ENCODE assay signal across 1 cellular context in the genomic region with DNA sequence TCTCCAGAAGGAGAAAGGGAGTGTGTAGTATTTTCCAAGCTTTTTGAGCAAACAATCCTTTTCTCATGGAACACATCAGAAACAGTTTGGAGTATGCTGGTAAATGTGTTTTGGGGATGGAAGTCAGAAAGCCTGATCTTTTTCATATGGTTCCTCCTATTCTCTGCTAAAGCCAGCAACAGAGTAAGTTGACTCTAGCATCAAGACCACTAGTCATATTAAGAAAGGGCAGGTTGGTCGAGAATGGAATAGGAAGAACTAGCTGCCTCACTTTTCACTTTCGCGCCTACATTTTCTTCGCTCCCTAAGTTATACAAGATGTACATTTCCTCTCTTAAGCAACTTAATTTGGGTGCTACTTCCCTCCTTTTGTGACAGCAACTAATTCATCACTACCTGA.
TF ChIP-seq lines count a peak whose summit lies in the region.

No MANE protein-coding gene starts in this region.

TF ChIP-seq in GM23338, 12 proteins besides CTCF, POLR2A, EP300 and RAD21 (continued from another document):
- TF ChIP-seq REST (IDR thresholded peaks at IDR 0.05; ENCODE audit: unreplicated experiment) (no peak), ZNF331 (CRISPR knock-in tag; IDR thresholded peaks at IDR 0.05; ENCODE audit: low read depth) (no peak), CREB1 (CRISPR knock-in tag; IDR thresholded peaks at IDR 0.05; ENCODE audit: low read depth) (no peak), JUNB (IDR thresholded peaks at IDR 0.05; ENCODE audit: unreplicated experiment) (no peak), NANOG (IDR thresholded peaks at IDR 0.05; ENCODE audit: borderline replicate concordance) (no peak), POLR2AphosphoS5 (IDR thresholded peaks at IDR 0.05; ENCODE audit: low read depth) (no peak)
- TF ChIP-seq, protein P1, sequence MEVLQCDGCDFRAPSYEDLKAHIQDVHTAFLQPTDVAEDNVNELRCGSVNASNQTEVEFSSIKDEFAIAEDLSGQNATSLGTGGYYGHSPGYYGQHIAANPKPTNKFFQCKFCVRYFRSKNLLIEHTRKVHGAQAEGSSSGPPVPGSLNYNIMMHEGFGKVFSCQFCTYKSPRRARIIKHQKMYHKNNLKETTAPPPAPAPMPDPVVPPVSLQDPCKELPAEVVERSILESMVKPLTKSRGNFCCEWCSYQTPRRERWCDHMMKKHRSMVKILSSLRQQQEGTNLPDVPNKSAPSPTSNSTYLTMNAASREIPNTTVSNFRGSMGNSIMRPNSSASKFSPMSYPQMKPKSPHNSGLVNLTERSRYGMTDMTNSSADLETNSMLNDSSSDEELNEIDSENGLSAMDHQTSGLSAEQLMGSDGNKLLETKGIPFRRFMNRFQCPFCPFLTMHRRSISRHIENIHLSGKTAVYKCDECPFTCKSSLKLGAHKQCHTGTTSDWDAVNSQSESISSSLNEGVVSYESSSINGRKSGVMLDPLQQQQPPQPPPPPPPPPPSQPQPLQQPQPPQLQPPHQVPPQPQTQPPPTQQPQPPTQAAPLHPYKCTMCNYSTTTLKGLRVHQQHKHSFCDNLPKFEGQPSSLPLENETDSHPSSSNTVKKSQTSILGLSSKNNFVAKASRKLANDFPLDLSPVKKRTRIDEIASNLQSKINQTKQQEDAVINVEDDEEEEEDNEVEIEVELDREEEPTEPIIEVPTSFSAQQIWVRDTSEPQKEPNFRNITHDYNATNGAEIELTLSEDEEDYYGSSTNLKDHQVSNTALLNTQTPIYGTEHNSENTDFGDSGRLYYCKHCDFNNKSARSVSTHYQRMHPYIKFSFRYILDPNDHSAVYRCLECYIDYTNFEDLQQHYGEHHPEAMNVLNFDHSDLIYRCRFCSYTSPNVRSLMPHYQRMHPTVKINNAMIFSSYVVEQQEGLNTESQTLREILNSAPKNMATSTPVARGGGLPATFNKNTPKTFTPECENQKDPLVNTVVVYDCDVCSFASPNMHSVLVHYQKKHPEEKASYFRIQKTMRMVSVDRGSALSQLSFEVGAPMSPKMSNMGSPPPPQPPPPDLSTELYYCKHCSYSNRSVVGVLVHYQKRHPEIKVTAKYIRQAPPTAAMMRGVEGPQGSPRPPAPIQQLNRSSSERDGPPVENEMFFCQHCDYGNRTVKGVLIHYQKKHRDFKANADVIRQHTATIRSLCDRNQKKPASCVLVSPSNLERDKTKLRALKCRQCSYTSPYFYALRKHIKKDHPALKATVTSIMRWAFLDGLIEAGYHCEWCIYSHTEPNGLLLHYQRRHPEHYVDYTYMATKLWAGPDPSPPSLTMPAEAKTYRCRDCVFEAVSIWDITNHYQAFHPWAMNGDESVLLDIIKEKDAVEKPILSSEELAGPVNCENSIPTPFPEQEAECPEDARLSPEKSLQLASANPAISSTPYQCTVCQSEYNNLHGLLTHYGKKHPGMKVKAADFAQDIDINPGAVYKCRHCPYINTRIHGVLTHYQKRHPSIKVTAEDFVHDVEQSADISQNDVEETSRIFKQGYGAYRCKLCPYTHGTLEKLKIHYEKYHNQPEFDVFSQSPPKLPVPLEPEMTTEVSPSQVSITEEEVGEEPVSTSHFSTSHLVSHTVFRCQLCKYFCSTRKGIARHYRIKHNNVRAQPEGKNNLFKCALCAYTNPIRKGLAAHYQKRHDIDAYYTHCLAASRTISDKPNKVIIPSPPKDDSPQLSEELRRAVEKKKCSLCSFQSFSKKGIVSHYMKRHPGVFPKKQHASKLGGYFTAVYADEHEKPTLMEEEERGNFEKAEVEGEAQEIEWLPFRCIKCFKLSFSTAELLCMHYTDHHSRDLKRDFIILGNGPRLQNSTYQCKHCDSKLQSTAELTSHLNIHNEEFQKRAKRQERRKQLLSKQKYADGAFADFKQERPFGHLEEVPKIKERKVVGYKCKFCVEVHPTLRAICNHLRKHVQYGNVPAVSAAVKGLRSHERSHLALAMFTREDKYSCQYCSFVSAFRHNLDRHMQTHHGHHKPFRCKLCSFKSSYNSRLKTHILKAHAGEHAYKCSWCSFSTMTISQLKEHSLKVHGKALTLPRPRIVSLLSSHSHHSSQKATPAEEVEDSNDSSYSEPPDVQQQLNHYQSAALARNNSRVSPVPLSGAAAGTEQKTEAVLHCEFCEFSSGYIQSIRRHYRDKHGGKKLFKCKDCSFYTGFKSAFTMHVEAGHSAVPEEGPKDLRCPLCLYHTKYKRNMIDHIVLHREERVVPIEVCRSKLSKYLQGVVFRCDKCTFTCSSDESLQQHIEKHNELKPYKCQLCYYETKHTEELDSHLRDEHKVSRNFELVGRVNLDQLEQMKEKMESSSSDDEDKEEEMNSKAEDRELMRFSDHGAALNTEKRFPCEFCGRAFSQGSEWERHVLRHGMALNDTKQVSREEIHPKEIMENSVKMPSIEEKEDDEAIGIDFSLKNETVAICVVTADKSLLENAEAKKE (CRISPR knock-in tag; IDR thresholded peaks at IDR 0.05): no peak
